Comparison of ENCODE assay signal across 6 cellular contexts in the genomic region with DNA sequence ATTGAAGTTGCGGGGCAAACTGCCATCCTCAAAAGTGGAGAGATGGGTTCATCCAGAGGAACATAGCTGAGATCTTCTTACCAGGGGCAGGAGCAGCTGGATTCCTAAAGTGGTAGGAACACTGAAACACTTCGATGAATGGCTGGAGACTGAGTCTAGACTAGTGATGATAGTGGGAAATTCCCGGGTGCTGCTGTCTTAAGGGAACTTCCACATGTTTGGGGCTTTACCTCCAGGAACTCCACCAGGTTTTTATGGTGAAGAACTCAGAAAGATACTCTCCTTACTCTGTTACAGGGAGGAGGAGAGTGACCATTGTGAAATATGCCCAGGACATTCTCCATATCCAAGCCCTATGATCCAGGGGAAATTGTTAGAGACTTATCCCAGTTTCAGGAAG.
A peak's percentile ranks its signal among the peaks of the same experiment; 100 is the strongest.
DNase-seq lines count a peak whose midpoint lies in the region; ATAC-seq, FAIRE-seq and TF ChIP-seq lines count a peak whose summit lies in the region.
"Not testable (repeated sequence)": the region's sequence is repeated elsewhere in the genome, so short reads cannot be mapped to it uniquely, and the experiment has no call there.

No MANE protein-coding gene starts in this region.

- peak; percentile 64 for FAIRE-seq in bronchial epithelial cell (lab: Jason Lieb, UNC)

- DNase-seq in bronchial epithelial cell (ENCODE audit: low read depth), result not testable (repeated sequence)

- not testable (repeated sequence) for H3K36me3 ChIP-seq in bronchial epithelial cell (ENCODE audit: control insufficient read depth, insufficient read depth, low read length)

- not testable (repeated sequence) for H3K4me3 ChIP-seq in bronchial epithelial cell (ENCODE audit: low read depth, low read length)

- not testable (repeated sequence) for H3K27me3 ChIP-seq in bronchial epithelial cell (ENCODE audit: control insufficient read depth, insufficient read depth, low read length)

- TF ChIP-seq CTCF in bronchial epithelial cell (IDR thresholded peaks at IDR 0.05; ENCODE audit: insufficient read depth, low read length, severe bottlenecking), result not testable (repeated sequence)

- ATAC-seq in GM18511 (IDR thresholded peaks at IDR 0.05; ENCODE audit: unreplicated experiment), result peak; percentile 52
- ATAC-seq in GM18868 (IDR thresholded peaks at IDR 0.05; ENCODE audit: unreplicated experiment), result peak; percentile 87
- peak; percentile 61 for ATAC-seq in GM19463 (IDR thresholded peaks at IDR 0.05; ENCODE audit: unreplicated experiment)
- ATAC-seq in HG02610 (IDR thresholded peaks at IDR 0.05; ENCODE audit: unreplicated experiment), result peak; percentile 79
- peak; percentile 45 for ATAC-seq in HG02759 (IDR thresholded peaks at IDR 0.05; ENCODE audit: unreplicated experiment)
